ENCODE assay signal across 15 cellular contexts in the genomic region with DNA sequence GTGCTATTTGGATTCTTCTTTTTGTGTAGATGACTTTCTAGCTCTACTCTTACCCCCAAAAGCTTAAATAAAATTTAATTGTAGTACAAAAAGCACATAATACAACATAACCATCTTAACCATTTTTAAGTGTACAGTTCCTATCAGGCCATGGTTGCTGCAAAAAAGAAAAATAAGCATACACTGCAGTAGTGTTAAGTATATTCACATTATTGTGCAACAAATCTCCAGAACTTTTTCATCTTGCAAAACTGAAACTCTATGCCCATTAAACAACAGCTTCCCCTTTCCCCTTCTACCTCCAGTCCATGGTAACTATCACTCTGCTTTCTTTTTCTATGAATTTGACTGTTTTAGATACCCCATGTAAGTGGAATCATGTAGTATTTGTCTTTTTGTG. TPM values are rescaled to one million over a fixed set of nuclear protein-coding genes. Genes with fewer than 3 reads are reported as not detected.
A peak's percentile ranks its signal among the peaks of the same experiment; 100 is the strongest.
DNase-seq lines count a peak whose midpoint lies in the region; ATAC-seq lines count a peak whose summit lies in the region.
"Had no signal": no experiment of that assay in that cellular context is flagged by ENCODE, and none has a peak within 500 bp of the region (broad histone marks: within the 10 kb centered on the region; RNA-seq: fewer than 3 reads in every experiment).

No MANE protein-coding gene starts in this region.

- H3K9me3 Mint-ChIP-seq in IgD-negative memory B cell = no peaks in the 10 kb centered on the region
- H3K9me3 Mint-ChIP-seq in activated CD4-positive, alpha-beta memory T cell treated with anti-CD3 and anti-CD28 coated beads for 36 hours = no peaks in the 10 kb centered on the region
- H3K9me3 Mint-ChIP-seq: activated naive CD4-positive, alpha-beta T cell treated with anti-CD3 and anti-CD28 coated beads, Interleukin-2, amount 10 ng/mL, durations not matched to agents 7 days and 5 days; effector memory CD8-positive, alpha-beta T cell; T-cell had no signal

- H3K4me1 Mint-ChIP-seq in IgD-negative memory B cell = peaks cover 59 to 66% (median 61%) of the 10 kb centered on the region in 3 donors
- H3K4me1 Mint-ChIP-seq in activated CD4-positive, alpha-beta memory T cell treated with anti-CD3 and anti-CD28 coated beads for 36 hours (ENCODE audit: low read depth) = peaks cover 77% of the 10 kb centered on the region

- H3K27ac Mint-ChIP-seq in IgD-negative memory B cell = peak overlapping the region in 2 of 3 donors; percentile 3 to 46
- H3K27ac Mint-ChIP-seq in activated CD4-positive, alpha-beta memory T cell treated with anti-CD3 and anti-CD28 coated beads for 36 hours = no peak overlapping the region
- H3K27ac Mint-ChIP-seq: activated naive CD4-positive, alpha-beta T cell treated with anti-CD3 and anti-CD28 coated beads, Interleukin-2, amount 10 ng/mL, durations not matched to agents 7 days and 5 days had no signal

- H3K4me3 Mint-ChIP-seq in IgD-negative memory B cell = peak overlapping the region in 1 of 4 donors; percentile 10
- no peak overlapping the region for H3K4me3 Mint-ChIP-seq in activated CD4-positive, alpha-beta memory T cell treated with anti-CD3 and anti-CD28 coated beads for 36 hours
- H3K4me3 Mint-ChIP-seq: activated naive CD4-positive, alpha-beta T cell treated with anti-CD3 and anti-CD28 coated beads, Interleukin-2, amount 10 ng/mL, durations not matched to agents 7 days and 5 days had no signal

- H3K36me3 Mint-ChIP-seq in IgD-negative memory B cell = peaks cover 17% of the 10 kb centered on the region
- peaks cover 3% of the 10 kb centered on the region for H3K36me3 Mint-ChIP-seq in activated CD4-positive, alpha-beta memory T cell treated with anti-CD3 and anti-CD28 coated beads for 36 hours

- POLR2A ChIA-PET in activated CD4-positive, alpha-beta memory T cell treated with anti-CD3 and anti-CD28 coated beads for 36 hours (lab: Charles Lee) = no interaction called here

- peak; percentile 78 to 80 for DNase-seq in AML-193 (lab: John Stamatoyannopoulos, UW)
- peak; percentile 75 for DNase-seq in SKM-1 treated with dmso at 0.1 percent for 144 hours (lab: John Stamatoyannopoulos, UW; ENCODE audit: unreplicated experiment)
- DNase-seq in iris pigment epithelial cell (ENCODE audit: low read depth) = peak; percentile 40
- DNase-seq in NCI-H1436 (lab: John Stamatoyannopoulos, UW) = no peak
- DNase-seq in activated CD4-positive, alpha-beta memory T cell treated with anti-CD3 and anti-CD28 coated beads for 36 hours = no peak
- DNase-seq in activated T-cell treated with anti-CD3 and anti-CD28 coated beads, Interleukin-2, amount 50 U/mL, for 48 hours = no peak
- DNase-seq: activated naive CD4-positive, alpha-beta T cell treated with anti-CD3 and anti-CD28 coated beads, Interleukin-2, amount 10 ng/mL, durations not matched to agents 7 days and 5 days; Calu3; effector memory CD8-positive, alpha-beta T cell; NCI-H1694; spleen; stimulated activated naive CD8-positive, alpha-beta T cell treated with anti-CD3 and anti-CD28 coated beads, Interleukin-15, Interleukin-2, amounts not matched to agents 100 U/mL and 50 U/mL, for 24 hours; T-cell had no signal

- no peak for ATAC-seq in HG03280 (IDR thresholded peaks at IDR 0.05; ENCODE audit: unreplicated experiment)
- ATAC-seq: effector memory CD8-positive, alpha-beta T cell; stimulated activated naive CD8-positive, alpha-beta T cell treated with anti-CD3 and anti-CD28 coated beads, Interleukin-15, Interleukin-2, amounts not matched to agents 100 U/mL and 50 U/mL, for 24 hours; T-cell had no signal

- no peaks in the 10 kb centered on the region for H3K27me3 Mint-ChIP-seq in IgD-negative memory B cell
- no peaks in the 10 kb centered on the region for H3K27me3 Mint-ChIP-seq in activated CD4-positive, alpha-beta memory T cell treated with anti-CD3 and anti-CD28 coated beads for 36 hours
- H3K27me3 Mint-ChIP-seq: activated naive CD4-positive, alpha-beta T cell treated with anti-CD3 and anti-CD28 coated beads, Interleukin-2, amount 10 ng/mL, durations not matched to agents 7 days and 5 days; effector memory CD8-positive, alpha-beta T cell; T-cell had no signal

- CTCF ChIA-PET in activated CD4-positive, alpha-beta memory T cell treated with anti-CD3 and anti-CD28 coated beads for 36 hours (lab: Charles Lee) = interaction anchor here (2.4 kb wide), 1 partner anchor 11 kb away, joined by 6 read pairs; no protein-coding TSS in a partner anchor

- intact Hi-C loops in activated CD4-positive, alpha-beta memory T cell treated with anti-CD3 and anti-CD28 coated beads for 36 hours (cut with micrococcal nuclease) = no loop called here

RNA-seq across cellular contexts. Expression of a gene that starts 18.1 kb away (rescaled TPM):
- 40.7 TPM for polyA plus RNA-seq in IgD-negative memory B cell
- total RNA-seq in activated CD4-positive, alpha-beta memory T cell treated with anti-CD3 and anti-CD28 coated beads for 36 hours = 10 to 100 TPM; 41.6 to 45.2 TPM

Comparison
In these comparisons a context has a peak if more than half of its experiments do, and no peak if none do; other contexts are left out.
1. DNase-seq: peak in AML-193 (2 of 2), SKM-1 treated with dmso at 0.1 percent for 144 hours (single experiment) and iris pigment epithelial cell (single experiment); none in NCI-H1436 (single experiment), activated CD4-positive, alpha-beta memory T cell treated with anti-CD3 and anti-CD28 coated beads for 36 hours (single experiment) and activated T-cell treated with anti-CD3 and anti-CD28 coated beads, Interleukin-2, amount 50 U/mL, for 48 hours (0 of 2).